Comparison of ENCODE assay signal across 13 cellular contexts in genomic region chr1:245485996-245486395, GRCh38.
"Had no signal": no experiment of that assay in that cellular context is flagged by ENCODE, and none has a peak within 500 bp of the region (broad histone marks: within the 10 kb centered on the region; RNA-seq: fewer than 3 reads in every experiment).

No MANE protein-coding gene starts in this region.

- H3K36me3 ChIP-seq: gastroesophageal sphincter, neural progenitor cell had no signal

- H3K9me3 ChIP-seq: gastroesophageal sphincter had no signal

- H3K27ac ChIP-seq: gastroesophageal sphincter, neural progenitor cell had no signal

- H2AFZ ChIP-seq: neural progenitor cell had no signal

- ATAC-seq: activated CD8-positive, alpha-beta memory T cell treated with anti-CD3 and anti-CD28 coated beads, Interleukin-2, amount 10 ng/mL, durations not matched to agents 7 days and 5 days; gastroesophageal sphincter; left colon; stimulated activated effector memory CD8-positive, alpha-beta T cell treated with anti-CD3 and anti-CD28 coated beads, Interleukin-12 subunit alpha, Interleukin-12 subunit beta, amount 100 ng/mL, for 72 hours had no signal

- H3K4me2 ChIP-seq: neural progenitor cell had no signal

- DNase-seq: activated CD4-positive, alpha-beta T cell treated with anti-CD3 and anti-CD28 coated beads, Interleukin-2, amount 50 U/mL, for 48 hours; activated CD4-positive, CD25-positive, alpha-beta regulatory T cell treated with anti-CD3 and anti-CD28 coated beads, Interleukin-2, amount 50 U/mL, for 72 hours; activated CD8-positive, alpha-beta memory T cell treated with anti-CD3 and anti-CD28 coated beads, Interleukin-2, amount 10 ng/mL, durations not matched to agents 7 days and 5 days; activated naive CD4-positive, alpha-beta T cell treated with anti-CD3 and anti-CD28 coated beads for 36 hours; activated T-cell treated with anti-CD3 and anti-CD28 coated beads, Interleukin-2, amount 50 U/mL, for 1 hour; left colon; naive B cell; stimulated activated CD4-positive, alpha-beta T cell treated with anti-CD3 and anti-CD28 coated beads, Interleukin-12 subunit alpha, Interleukin-12 subunit beta, amount 100 ng/mL, for 4 hours; T-helper 9 cell had no signal

- H3K4me3 ChIP-seq: gastroesophageal sphincter, lung, neural progenitor cell had no signal
